In genomic region chr2:80370375-80371009, GRCh38 we compare ENCODE assay signal across 1 cellular context.
TF ChIP-seq lines count a peak whose summit lies in the region.

No MANE protein-coding gene starts in this region.

TF ChIP-seq in K562, 482 proteins besides CTCF, POLR2A, EP300 and RAD21 (continued from another document and continues in another):
- TF ChIP-seq MBD1 (CRISPR knock-in tag; IDR thresholded peaks at IDR 0.05) (no peak), TOE1 (IDR thresholded peaks at IDR 0.05; ENCODE audit: borderline replicate concordance) (no peak), TOE1 (CRISPR knock-in tag; IDR thresholded peaks at IDR 0.05; ENCODE audit: borderline replicate concordance, low read depth) (no peak), TAF9B (IDR thresholded peaks at IDR 0.05; ENCODE audit: partially characterized antibody) (no peak), FOXP1 (CRISPR knock-in tag; IDR thresholded peaks at IDR 0.05) (no peak), PHF8 (IDR thresholded peaks at IDR 0.05; ENCODE audit: borderline replicate concordance, low read length) (no peak), HIVEP1 (CRISPR knock-in tag; IDR thresholded peaks at IDR 0.05) (no peak), HDAC1 (IDR thresholded peaks at IDR 0.05) (no peak), RAD51 (IDR thresholded peaks at IDR 0.05; ENCODE audit: borderline replicate concordance, low read depth) (no peak), YY1 (IDR thresholded peaks at IDR 0.05; ENCODE audit: borderline replicate concordance in 1 of 3, control insufficient read depth in 1 of 3, extremely low read depth in 1 of 3, insufficient read depth in 3 of 3, insufficient read length in 1 of 3, insufficient replicate concordance in 2 of 3, low read depth in 1 of 3, low read length in 2 of 3) (no peak), ZNF644 (tag; IDR thresholded peaks at IDR 0.05; ENCODE audit: low read depth) (peak; percentile 67; the same call in 1 of the 2 replicates), ZBTB11 (CRISPR knock-in tag; IDR thresholded peaks at IDR 0.05) (0 out of 6 replicates have a peak, but pooled peaks of 1 of the 3 experiments have one; percentile 34), TEAD1 (CRISPR knock-in tag; IDR thresholded peaks at IDR 0.05) (no peak), RBFOX2 (IDR thresholded peaks at IDR 0.05; ENCODE audit: low read depth, low read length) (no peak), CHAMP1 (IDR thresholded peaks at IDR 0.05) (peak; percentile 65; the same call in 1 of the 2 replicates), ZNF583 (CRISPR knock-in tag; IDR thresholded peaks at IDR 0.05) (no peak), E2F5 (CRISPR knock-in tag; IDR thresholded peaks at IDR 0.05) (no peak), HMGN3 (IDR thresholded peaks at IDR 0.05; ENCODE audit: borderline replicate concordance, extremely low read depth, insufficient read length, low read depth, low read length) (no peak), ZNF384 (IDR thresholded peaks at IDR 0.05; ENCODE audit: low read depth, low read length) (peak; percentile 88), ERF (CRISPR knock-in tag; IDR thresholded peaks at IDR 0.05) (no peak), BRD9 (IDR thresholded peaks at IDR 0.05; ENCODE audit: low read depth, partially characterized antibody) (peak; percentile 57), ZC3H4 (CRISPR knock-in tag; IDR thresholded peaks at IDR 0.05; ENCODE audit: borderline replicate concordance) (no peak), CREB1 (IDR thresholded peaks at IDR 0.05) (0 out of 2 replicates have a peak, but pooled peaks have one; percentile 28), CREB1 (CRISPR knock-in tag; IDR thresholded peaks at IDR 0.05) (no peak), EP400 (IDR thresholded peaks at IDR 0.05) (peak; percentile 17; the same call in 1 of the 2 replicates), NELFE (IDR thresholded peaks at IDR 0.05; ENCODE audit: insufficient read depth, insufficient read length) (no peak), ZSCAN32 (CRISPR knock-in tag; IDR thresholded peaks at IDR 0.05) (no peak), POU5F1 (IDR thresholded peaks at IDR 0.05; ENCODE audit: borderline replicate concordance, low read depth, low read length, partially characterized antibody) (no peak), MYC (IDR thresholded peaks at IDR 0.05; ENCODE audit: low read depth, low read length) (no peak), MYC (CRISPR knock-in tag; IDR thresholded peaks at IDR 0.05; ENCODE audit: borderline replicate concordance, low read depth) (no peak)
- TF ChIP-seq, protein P1, sequence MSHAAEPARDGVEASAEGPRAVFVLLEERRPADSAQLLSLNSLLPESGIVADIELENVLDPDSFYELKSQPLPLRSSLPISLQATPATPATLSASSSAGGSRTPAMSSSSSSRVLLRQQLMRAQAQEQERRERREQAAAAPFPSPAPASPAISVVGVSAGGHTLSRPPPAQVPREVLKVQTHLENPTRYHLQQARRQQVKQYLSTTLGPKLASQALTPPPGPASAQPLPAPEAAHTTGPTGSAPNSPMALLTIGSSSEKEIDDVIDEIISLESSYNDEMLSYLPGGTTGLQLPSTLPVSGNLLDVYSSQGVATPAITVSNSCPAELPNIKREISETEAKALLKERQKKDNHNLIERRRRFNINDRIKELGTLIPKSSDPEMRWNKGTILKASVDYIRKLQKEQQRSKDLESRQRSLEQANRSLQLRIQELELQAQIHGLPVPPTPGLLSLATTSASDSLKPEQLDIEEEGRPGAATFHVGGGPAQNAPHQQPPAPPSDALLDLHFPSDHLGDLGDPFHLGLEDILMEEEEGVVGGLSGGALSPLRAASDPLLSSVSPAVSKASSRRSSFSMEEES (CRISPR knock-in tag; IDR thresholded peaks at IDR 0.05), result no peak
- TF ChIP-seq, protein P2, sequence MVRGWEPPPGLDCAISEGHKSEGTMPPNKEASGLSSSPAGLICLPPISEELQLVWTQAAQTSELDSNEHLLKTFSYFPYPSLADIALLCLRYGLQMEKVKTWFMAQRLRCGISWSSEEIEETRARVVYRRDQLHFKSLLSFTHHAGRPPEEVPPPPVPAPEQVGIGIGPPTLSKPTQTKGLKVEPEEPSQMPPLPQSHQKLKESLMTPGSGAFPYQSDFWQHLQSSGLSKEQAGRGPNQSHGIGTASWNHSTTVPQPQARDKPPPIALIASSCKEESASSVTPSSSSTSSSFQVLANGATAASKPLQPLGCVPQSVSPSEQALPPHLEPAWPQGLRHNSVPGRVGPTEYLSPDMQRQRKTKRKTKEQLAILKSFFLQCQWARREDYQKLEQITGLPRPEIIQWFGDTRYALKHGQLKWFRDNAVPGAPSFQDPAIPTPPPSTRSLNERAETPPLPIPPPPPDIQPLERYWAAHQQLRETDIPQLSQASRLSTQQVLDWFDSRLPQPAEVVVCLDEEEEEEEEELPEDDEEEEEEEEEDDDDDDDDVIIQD (CRISPR knock-in tag; IDR thresholded peaks at IDR 0.05), result no peak
- TF ChIP-seq, protein P3, sequence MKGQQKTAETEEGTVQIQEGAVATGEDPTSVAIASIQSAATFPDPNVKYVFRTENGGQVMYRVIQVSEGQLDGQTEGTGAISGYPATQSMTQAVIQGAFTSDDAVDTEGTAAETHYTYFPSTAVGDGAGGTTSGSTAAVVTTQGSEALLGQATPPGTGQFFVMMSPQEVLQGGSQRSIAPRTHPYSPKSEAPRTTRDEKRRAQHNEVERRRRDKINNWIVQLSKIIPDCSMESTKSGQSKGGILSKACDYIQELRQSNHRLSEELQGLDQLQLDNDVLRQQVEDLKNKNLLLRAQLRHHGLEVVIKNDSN (CRISPR knock-in tag; IDR thresholded peaks at IDR 0.05), result no peak
- TF ChIP-seq, protein P4, sequence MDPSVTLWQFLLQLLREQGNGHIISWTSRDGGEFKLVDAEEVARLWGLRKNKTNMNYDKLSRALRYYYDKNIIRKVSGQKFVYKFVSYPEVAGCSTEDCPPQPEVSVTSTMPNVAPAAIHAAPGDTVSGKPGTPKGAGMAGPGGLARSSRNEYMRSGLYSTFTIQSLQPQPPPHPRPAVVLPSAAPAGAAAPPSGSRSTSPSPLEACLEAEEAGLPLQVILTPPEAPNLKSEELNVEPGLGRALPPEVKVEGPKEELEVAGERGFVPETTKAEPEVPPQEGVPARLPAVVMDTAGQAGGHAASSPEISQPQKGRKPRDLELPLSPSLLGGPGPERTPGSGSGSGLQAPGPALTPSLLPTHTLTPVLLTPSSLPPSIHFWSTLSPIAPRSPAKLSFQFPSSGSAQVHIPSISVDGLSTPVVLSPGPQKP (CRISPR knock-in tag; IDR thresholded peaks at IDR 0.05), result no peak
- TF ChIP-seq, protein P5, sequence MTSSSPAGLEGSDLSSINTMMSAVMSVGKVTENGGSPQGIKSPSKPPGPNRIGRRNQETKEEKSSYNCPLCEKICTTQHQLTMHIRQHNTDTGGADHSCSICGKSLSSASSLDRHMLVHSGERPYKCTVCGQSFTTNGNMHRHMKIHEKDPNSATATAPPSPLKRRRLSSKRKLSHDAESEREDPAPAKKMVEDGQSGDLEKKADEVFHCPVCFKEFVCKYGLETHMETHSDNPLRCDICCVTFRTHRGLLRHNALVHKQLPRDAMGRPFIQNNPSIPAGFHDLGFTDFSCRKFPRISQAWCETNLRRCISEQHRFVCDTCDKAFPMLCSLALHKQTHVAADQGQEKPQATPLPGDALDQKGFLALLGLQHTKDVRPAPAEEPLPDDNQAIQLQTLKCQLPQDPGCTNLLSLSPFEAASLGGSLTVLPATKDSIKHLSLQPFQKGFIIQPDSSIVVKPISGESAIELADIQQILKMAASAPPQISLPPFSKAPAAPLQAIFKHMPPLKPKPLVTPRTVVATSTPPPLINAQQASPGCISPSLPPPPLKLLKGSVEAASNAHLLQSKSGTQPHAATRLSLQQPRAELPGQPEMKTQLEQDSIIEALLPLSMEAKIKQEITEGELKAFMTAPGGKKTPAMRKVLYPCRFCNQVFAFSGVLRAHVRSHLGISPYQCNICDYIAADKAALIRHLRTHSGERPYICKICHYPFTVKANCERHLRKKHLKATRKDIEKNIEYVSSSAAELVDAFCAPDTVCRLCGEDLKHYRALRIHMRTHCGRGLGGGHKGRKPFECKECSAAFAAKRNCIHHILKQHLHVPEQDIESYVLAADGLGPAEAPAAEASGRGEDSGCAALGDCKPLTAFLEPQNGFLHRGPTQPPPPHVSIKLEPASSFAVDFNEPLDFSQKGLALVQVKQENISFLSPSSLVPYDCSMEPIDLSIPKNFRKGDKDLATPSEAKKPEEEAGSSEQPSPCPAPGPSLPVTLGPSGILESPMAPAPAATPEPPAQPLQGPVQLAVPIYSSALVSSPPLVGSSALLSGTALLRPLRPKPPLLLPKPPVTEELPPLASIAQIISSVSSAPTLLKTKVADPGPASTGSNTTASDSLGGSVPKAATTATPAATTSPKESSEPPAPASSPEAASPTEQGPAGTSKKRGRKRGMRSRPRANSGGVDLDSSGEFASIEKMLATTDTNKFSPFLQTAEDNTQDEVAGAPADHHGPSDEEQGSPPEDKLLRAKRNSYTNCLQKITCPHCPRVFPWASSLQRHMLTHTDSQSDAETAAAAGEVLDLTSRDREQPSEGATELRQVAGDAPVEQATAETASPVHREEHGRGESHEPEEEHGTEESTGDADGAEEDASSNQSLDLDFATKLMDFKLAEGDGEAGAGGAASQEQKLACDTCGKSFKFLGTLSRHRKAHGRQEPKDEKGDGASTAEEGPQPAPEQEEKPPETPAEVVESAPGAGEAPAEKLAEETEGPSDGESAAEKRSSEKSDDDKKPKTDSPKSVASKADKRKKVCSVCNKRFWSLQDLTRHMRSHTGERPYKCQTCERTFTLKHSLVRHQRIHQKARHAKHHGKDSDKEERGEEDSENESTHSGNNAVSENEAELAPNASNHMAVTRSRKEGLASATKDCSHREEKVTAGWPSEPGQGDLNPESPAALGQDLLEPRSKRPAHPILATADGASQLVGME (CRISPR knock-in tag; IDR thresholded peaks at IDR 0.05), result no peak
